ENCODE assay signal across 18 cellular contexts in genomic region chr5:139212484-139212883, GRCh38.
"Had no signal": no experiment of that assay in that cellular context is flagged by ENCODE, and none has a peak within 500 bp of the region (broad histone marks: within the 10 kb centered on the region; RNA-seq: fewer than 3 reads in every experiment).

No MANE protein-coding gene starts in this region.

- H3K9me3 ChIP-seq: mucosa of descending colon, neutrophil, psoas muscle, sigmoid colon, suprapubic skin, thyroid gland, uterus had no signal

- H3K27ac ChIP-seq: neutrophil, psoas muscle, sigmoid colon, skin epidermis, suprapubic skin, thyroid gland, uterus had no signal

- ATAC-seq: esophagus mucosa; mucosa of descending colon; naive thymus-derived CD8-positive, alpha-beta T cell; stimulated activated naive CD8-positive, alpha-beta T cell treated with anti-CD3 and anti-CD28 coated beads, Interleukin-15, Interleukin-2, amounts not matched to agents 100 U/mL and 50 U/mL, for 24 hours had no signal

- H3K27me3 ChIP-seq: neutrophil, sigmoid colon, suprapubic skin, thyroid gland, uterus had no signal

- DNase-seq: effector memory CD4-positive, alpha-beta T cell; foreskin fibroblast; kidney; left cardiac atrium; mucosa of descending colon; naive thymus-derived CD8-positive, alpha-beta T cell; psoas muscle; retina; sigmoid colon; stimulated activated CD4-positive, alpha-beta T cell treated with anti-CD3 and anti-CD28 coated beads, Interleukin-2, amount 100 ng/mL, for 48 hours; stimulated activated naive CD8-positive, alpha-beta T cell treated with anti-CD3 and anti-CD28 coated beads, Interleukin-15, Interleukin-2, amounts not matched to agents 100 U/mL and 50 U/mL, for 24 hours; thyroid gland; uterus had no signal

- H3K27me3 Mint-ChIP-seq: naive thymus-derived CD8-positive, alpha-beta T cell; type B pancreatic cell had no signal

- H3K4me1 ChIP-seq: sigmoid colon, suprapubic skin, uterus had no signal

- H3K27ac Mint-ChIP-seq: naive thymus-derived CD8-positive, alpha-beta T cell; type B pancreatic cell had no signal

- H3K36me3 ChIP-seq: neutrophil, sigmoid colon, suprapubic skin, thyroid gland, uterus had no signal

- H3K4me3 Mint-ChIP-seq: naive thymus-derived CD8-positive, alpha-beta T cell; type B pancreatic cell had no signal

- H3K9me3 Mint-ChIP-seq: type B pancreatic cell had no signal

- H3K4me3 ChIP-seq: mucosa of descending colon, psoas muscle, sigmoid colon, skin epidermis, suprapubic skin, thyroid gland, uterus had no signal

- H3K36me3 Mint-ChIP-seq: type B pancreatic cell had no signal

- H3K4me1 Mint-ChIP-seq: naive thymus-derived CD8-positive, alpha-beta T cell had no signal
